In genomic region chr22:22856885-22857606, GRCh38 we compare ENCODE assay signal across 20 cellular contexts. TPM values are rescaled to one million over a fixed set of nuclear protein-coding genes. Genes with fewer than 3 reads are reported as not detected.
"Had no signal": no experiment of that assay in that cellular context is flagged by ENCODE, and none has a peak within 500 bp of the region (broad histone marks: within the 10 kb centered on the region; RNA-seq: fewer than 3 reads in every experiment).

No MANE protein-coding gene starts in this region.

- H3K4me1 ChIP-seq: body of pancreas, left ventricle myocardium inferior had no signal

- H3K36me3 ChIP-seq: left ventricle myocardium inferior, WERI-Rb-1 had no signal

- H3K27me3 ChIP-seq: body of pancreas had no signal

- H3K9me3 ChIP-seq: body of pancreas, left ventricle myocardium inferior, mucosa of descending colon had no signal

- FAIRE-seq: kidney had no signal

- DNase-seq: activated CD4-positive, alpha-beta T cell treated with anti-CD3 and anti-CD28 coated beads for 4 hours; activated CD8-positive, alpha-beta memory T cell treated with anti-CD3 and anti-CD28 coated beads, Interleukin-2, amount 50 U/mL, for 48 hours; activated gamma-delta T cell treated with Interleukin-2 at 50 U/mL for 16 hours; activated T-cell treated with anti-CD3 and anti-CD28 coated beads, Interleukin-2, amount 50 U/mL, for 72 hours; amygdala; body of pancreas; kidney; left ventricle myocardium inferior; mucosa of descending colon; natural killer cell; nucleus accumbens; stimulated activated CD4-positive, alpha-beta T cell treated with anti-CD3 and anti-CD28 coated beads, Interleukin-4, amount 100 ng/mL, for 1 hour; stimulated activated naive CD8-positive, alpha-beta T cell treated with anti-CD3 and anti-CD28 coated beads, Interleukin-15, Interleukin-2, amounts not matched to agents 100 U/mL and 50 U/mL, for 24 hours; trophoblast cell had no signal

- H2AFZ ChIP-seq: hepatocyte had no signal

- H3K27ac ChIP-seq: body of pancreas, coronary artery, hepatocyte, left ventricle myocardium inferior, WERI-Rb-1 had no signal

- H3K4me3 Mint-ChIP-seq: activated naive CD8-positive, alpha-beta T cell; activated T-cell treated with anti-CD3 and anti-CD28 coated beads, Interleukin-2, amount 50 U/mL, for 72 hours; central memory CD8-positive, alpha-beta T cell; natural killer cell; T-helper 1 cell treated with Interleukin-12 subunit alpha and Interleukin-12 subunit beta and Interleukin-4 antibody, amounts not matched to agents 30 μg/mL and 1 μg/mL, for 36 hours had no signal

- ATAC-seq: activated T-cell treated with anti-CD3 and anti-CD28 coated beads, Interleukin-2, amount 50 U/mL, for 72 hours; body of pancreas; mucosa of descending colon; natural killer cell; stimulated activated naive CD8-positive, alpha-beta T cell treated with anti-CD3 and anti-CD28 coated beads, Interleukin-15, Interleukin-2, amounts not matched to agents 100 U/mL and 50 U/mL, for 24 hours had no signal

- H3K27ac Mint-ChIP-seq: activated naive CD8-positive, alpha-beta T cell; activated T-cell treated with anti-CD3 and anti-CD28 coated beads, Interleukin-2, amount 50 U/mL, for 72 hours; T-helper 1 cell treated with Interleukin-12 subunit alpha and Interleukin-12 subunit beta and Interleukin-4 antibody, amounts not matched to agents 30 μg/mL and 1 μg/mL, for 36 hours had no signal

- H3K27me3 Mint-ChIP-seq: activated naive CD8-positive, alpha-beta T cell; central memory CD8-positive, alpha-beta T cell had no signal

- H3K36me3 Mint-ChIP-seq: activated naive CD8-positive, alpha-beta T cell; natural killer cell had no signal

- H3K4me2 ChIP-seq: hepatocyte had no signal

- H3K79me2 ChIP-seq: hepatocyte had no signal

- H3K9me3 Mint-ChIP-seq: activated T-cell treated with anti-CD3 and anti-CD28 coated beads, Interleukin-2, amount 50 U/mL, for 72 hours; central memory CD8-positive, alpha-beta T cell; natural killer cell; T-helper 1 cell treated with Interleukin-12 subunit alpha and Interleukin-12 subunit beta and Interleukin-4 antibody, amounts not matched to agents 30 μg/mL and 1 μg/mL, for 36 hours had no signal

- H3K4me3 ChIP-seq: body of pancreas, coronary artery, hepatocyte, left ventricle myocardium inferior, mucosa of descending colon had no signal

RNA-seq across cellular contexts. Expression of gene IGLL5, which starts 30.6 kb away (rescaled TPM):
- total RNA-seq: activated T-cell treated with anti-CD3 and anti-CD28 coated beads, Interleukin-2, amount 50 U/mL, for 72 hours; hepatocyte had no signal
- polyA plus RNA-seq: hepatocyte had no signal
